ENCODE assay signal across 1 cellular context in the genomic region with DNA sequence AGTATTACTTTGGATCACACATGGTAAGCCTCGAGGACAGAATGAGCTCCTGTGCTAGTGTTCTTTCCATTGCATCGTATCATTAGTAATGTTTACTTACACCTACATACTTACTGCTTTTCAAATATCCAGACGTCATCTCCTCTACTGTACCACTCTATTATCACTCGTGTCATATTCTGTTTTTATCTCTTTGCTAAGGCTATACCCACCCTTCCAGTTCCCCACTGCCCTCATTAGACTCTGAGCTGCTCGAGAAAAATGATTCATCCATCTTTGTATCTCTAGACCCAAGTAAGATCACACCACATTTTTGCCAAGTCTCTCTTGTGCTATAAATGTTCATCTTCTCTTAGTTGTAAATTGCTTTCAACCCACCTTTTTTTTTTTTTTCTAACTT.
TF ChIP-seq lines count a peak whose summit lies in the region.

No MANE protein-coding gene starts in this region.

TF ChIP-seq in WTC11, 78 proteins besides CTCF, POLR2A, EP300 and RAD21 (continued from another document):
- TF ChIP-seq, protein P1, sequence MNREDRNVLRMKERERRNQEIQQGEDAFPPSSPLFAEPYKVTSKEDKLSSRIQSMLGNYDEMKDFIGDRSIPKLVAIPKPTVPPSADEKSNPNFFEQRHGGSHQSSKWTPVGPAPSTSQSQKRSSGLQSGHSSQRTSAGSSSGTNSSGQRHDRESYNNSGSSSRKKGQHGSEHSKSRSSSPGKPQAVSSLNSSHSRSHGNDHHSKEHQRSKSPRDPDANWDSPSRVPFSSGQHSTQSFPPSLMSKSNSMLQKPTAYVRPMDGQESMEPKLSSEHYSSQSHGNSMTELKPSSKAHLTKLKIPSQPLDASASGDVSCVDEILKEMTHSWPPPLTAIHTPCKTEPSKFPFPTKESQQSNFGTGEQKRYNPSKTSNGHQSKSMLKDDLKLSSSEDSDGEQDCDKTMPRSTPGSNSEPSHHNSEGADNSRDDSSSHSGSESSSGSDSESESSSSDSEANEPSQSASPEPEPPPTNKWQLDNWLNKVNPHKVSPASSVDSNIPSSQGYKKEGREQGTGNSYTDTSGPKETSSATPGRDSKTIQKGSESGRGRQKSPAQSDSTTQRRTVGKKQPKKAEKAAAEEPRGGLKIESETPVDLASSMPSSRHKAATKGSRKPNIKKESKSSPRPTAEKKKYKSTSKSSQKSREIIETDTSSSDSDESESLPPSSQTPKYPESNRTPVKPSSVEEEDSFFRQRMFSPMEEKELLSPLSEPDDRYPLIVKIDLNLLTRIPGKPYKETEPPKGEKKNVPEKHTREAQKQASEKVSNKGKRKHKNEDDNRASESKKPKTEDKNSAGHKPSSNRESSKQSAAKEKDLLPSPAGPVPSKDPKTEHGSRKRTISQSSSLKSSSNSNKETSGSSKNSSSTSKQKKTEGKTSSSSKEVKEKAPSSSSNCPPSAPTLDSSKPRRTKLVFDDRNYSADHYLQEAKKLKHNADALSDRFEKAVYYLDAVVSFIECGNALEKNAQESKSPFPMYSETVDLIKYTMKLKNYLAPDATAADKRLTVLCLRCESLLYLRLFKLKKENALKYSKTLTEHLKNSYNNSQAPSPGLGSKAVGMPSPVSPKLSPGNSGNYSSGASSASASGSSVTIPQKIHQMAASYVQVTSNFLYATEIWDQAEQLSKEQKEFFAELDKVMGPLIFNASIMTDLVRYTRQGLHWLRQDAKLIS (CRISPR knock-in tag; IDR thresholded peaks at IDR 0.05; ENCODE audit: borderline replicate concordance): no peak
- TF ChIP-seq, protein P2, sequence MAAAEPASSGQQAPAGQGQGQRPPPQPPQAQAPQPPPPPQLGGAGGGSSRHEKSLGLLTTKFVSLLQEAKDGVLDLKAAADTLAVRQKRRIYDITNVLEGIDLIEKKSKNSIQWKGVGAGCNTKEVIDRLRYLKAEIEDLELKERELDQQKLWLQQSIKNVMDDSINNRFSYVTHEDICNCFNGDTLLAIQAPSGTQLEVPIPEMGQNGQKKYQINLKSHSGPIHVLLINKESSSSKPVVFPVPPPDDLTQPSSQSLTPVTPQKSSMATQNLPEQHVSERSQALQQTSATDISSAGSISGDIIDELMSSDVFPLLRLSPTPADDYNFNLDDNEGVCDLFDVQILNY (CRISPR knock-in tag; IDR thresholded peaks at IDR 0.05): no peak
- TF ChIP-seq GABPB1 (CRISPR knock-in tag; IDR thresholded peaks at IDR 0.05) (no peak), ZNF232 (CRISPR knock-in tag; IDR thresholded peaks at IDR 0.05) (no peak), RELA (CRISPR knock-in tag; IDR thresholded peaks at IDR 0.05; ENCODE audit: borderline replicate concordance) (no peak), ATF1 (CRISPR knock-in tag; IDR thresholded peaks at IDR 0.05) (no peak), FOXP1 (CRISPR knock-in tag; IDR thresholded peaks at IDR 0.05; ENCODE audit: borderline replicate concordance) (no peak), ZNF138 (CRISPR knock-in tag; conservative IDR thresholded peaks at IDR 0.05) (no peak)
- TF ChIP-seq, protein P3, sequence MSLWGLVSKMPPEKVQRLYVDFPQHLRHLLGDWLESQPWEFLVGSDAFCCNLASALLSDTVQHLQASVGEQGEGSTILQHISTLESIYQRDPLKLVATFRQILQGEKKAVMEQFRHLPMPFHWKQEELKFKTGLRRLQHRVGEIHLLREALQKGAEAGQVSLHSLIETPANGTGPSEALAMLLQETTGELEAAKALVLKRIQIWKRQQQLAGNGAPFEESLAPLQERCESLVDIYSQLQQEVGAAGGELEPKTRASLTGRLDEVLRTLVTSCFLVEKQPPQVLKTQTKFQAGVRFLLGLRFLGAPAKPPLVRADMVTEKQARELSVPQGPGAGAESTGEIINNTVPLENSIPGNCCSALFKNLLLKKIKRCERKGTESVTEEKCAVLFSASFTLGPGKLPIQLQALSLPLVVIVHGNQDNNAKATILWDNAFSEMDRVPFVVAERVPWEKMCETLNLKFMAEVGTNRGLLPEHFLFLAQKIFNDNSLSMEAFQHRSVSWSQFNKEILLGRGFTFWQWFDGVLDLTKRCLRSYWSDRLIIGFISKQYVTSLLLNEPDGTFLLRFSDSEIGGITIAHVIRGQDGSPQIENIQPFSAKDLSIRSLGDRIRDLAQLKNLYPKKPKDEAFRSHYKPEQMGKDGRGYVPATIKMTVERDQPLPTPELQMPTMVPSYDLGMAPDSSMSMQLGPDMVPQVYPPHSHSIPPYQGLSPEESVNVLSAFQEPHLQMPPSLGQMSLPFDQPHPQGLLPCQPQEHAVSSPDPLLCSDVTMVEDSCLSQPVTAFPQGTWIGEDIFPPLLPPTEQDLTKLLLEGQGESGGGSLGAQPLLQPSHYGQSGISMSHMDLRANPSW (CRISPR knock-in tag; conservative IDR thresholded peaks at IDR 0.05; ENCODE audit: low read depth): no peak
- TF ChIP-seq, protein P4, sequence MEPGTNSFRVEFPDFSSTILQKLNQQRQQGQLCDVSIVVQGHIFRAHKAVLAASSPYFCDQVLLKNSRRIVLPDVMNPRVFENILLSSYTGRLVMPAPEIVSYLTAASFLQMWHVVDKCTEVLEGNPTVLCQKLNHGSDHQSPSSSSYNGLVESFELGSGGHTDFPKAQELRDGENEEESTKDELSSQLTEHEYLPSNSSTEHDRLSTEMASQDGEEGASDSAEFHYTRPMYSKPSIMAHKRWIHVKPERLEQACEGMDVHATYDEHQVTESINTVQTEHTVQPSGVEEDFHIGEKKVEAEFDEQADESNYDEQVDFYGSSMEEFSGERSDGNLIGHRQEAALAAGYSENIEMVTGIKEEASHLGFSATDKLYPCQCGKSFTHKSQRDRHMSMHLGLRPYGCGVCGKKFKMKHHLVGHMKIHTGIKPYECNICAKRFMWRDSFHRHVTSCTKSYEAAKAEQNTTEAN (CRISPR knock-in tag; IDR thresholded peaks at IDR 0.05): no peak
- TF ChIP-seq, protein P5, sequence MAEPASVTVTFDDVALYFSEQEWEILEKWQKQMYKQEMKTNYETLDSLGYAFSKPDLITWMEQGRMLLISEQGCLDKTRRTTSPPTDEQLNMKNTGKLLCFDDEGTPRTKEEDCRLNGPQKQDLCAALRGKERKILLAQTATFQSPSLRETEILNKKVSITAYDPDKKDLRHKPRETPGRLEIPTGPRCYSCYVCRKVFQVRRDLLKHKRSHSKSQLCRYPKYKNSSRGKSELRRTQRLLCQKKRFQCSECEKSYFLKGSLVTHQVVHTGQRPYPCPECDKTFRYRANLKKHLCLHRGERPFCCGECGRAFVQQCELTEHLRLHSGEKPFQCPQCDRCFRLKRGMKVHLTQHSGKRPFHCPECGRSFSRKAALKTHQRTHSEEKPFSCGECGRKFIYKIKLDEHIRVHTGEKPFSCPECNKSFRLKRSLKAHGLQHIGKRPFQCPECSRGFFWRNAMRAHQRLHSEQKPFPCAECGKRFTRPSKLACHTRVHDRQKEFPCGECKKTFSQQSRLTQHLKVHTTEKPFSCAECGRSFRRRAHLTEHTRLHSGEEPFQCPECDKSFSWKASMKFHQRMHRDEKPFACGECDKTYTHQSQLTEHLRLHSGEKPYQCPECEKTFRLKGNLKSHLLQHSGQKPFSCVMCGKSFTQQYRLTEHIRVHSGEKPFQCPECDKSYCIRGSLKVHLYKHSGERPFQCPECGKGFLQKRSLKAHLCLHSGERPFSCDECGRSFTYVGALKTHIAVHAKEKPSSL (CRISPR knock-in tag; conservative IDR thresholded peaks at IDR 0.05): no peak
TF ChIP-seq in WTC11: peak in this region for 0.
